ENCODE assay signal across 8 cellular contexts in the genomic region with DNA sequence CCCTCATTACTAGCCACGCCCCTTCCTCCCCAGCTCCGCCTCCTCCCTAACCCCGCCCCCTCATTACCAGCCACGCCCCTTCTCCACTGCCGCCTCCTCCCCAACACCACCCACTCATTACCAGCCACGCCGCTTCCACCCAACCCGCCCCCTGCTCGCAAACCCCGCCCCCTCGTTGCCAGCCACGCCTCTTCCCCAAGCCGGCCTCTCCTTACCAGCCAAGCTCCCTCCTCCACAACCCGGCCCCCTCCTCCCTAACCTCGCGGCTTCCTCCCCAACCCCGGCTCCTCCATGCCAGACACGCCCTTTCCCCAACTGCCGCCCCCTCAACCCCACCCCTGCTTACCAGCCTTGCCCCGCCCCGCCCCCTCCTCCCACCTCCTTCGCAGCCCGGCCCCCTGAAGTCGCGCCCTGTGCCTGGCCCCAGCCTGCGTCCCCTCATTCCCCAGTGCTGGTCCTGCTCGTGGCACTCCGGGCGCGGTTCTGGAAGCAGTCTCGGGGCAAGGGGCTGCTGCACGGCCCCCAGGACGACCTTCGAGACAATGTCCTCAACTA. TPM values are rescaled to one million over a fixed set of nuclear protein-coding genes. Genes with fewer than 3 reads are reported as not detected.
DNase-seq lines count a peak whose midpoint lies in the region; ATAC-seq and TF ChIP-seq lines count a peak whose summit lies in the region.

No MANE protein-coding gene starts in this region.

- H3K4me3 ChIP-seq in NB4 (ENCODE audit: low read depth, low read length) (no peak overlapping the region), tibial artery (no peak overlapping the region)

- no peak for TF ChIP-seq POLR2A in NB4 (IDR thresholded peaks at IDR 0.05; ENCODE audit: extremely low read depth, insufficient read length)

- TF ChIP-seq CTCF in NB4 (IDR thresholded peaks at IDR 0.05; ENCODE audit: low read depth, low read length) = no peak
- no peak for TF ChIP-seq CTCF in tibial artery (IDR thresholded peaks at IDR 0.05)

- H3K4me1 ChIP-seq in tibial artery = peaks cover 0 to 19% (median 11%) of the 10 kb centered on the region in 4 donors

- no peaks in the 10 kb centered on the region for H3K4me1 Mint-ChIP-seq in activated T-helper 17 cell treated with anti-CD3 and anti-CD28 coated beads, Interleukin-2, amount 50 U/mL, for 72 hours

- peaks cover 0 to 44% of the 10 kb centered on the region in 2 donors for H3K27me3 ChIP-seq in tibial artery

- intact Hi-C loops in tibial artery (cut with DNase I; ENCODE audit: low total_unique reads) = no loop called here

- ATAC-seq in activated T-helper 17 cell treated with anti-CD3 and anti-CD28 coated beads, Interleukin-2, amount 50 U/mL, for 72 hours (replicated peaks) = peak; percentile 55
- no peak for ATAC-seq in GM21825 (IDR thresholded peaks at IDR 0.05; ENCODE audit: unreplicated experiment)
- ATAC-seq in HG03520 (IDR thresholded peaks at IDR 0.05; ENCODE audit: unreplicated experiment) = no peak
- ATAC-seq in HG03159 (IDR thresholded peaks at IDR 0.05; ENCODE audit: unreplicated experiment) = no peak

- DNase-seq in GM03348 (ENCODE audit: low spot score) (peak; percentile 70), NB4 (ENCODE audit: low read depth) (peak; percentile 91), iPS-NIHi11 (ENCODE audit: low spot score) (peak; percentile 90), tibial artery (no peak)

- H3K9me3 Mint-ChIP-seq in activated T-helper 17 cell treated with anti-CD3 and anti-CD28 coated beads, Interleukin-2, amount 50 U/mL, for 72 hours = no peaks in the 10 kb centered on the region

- H3K9me3 ChIP-seq in tibial artery = no peaks in the 10 kb centered on the region

- no peaks in the 10 kb centered on the region for H3K27me3 Mint-ChIP-seq in activated T-helper 17 cell treated with anti-CD3 and anti-CD28 coated beads, Interleukin-2, amount 50 U/mL, for 72 hours

- H3K36me3 ChIP-seq in tibial artery = no peaks in the 10 kb centered on the region

- H3K27ac ChIP-seq in tibial artery = no peak overlapping the region

- H3K4me3 Mint-ChIP-seq in activated T-helper 17 cell treated with anti-CD3 and anti-CD28 coated beads, Interleukin-2, amount 50 U/mL, for 72 hours = no peak overlapping the region

- no peak overlapping the region for H3K27ac Mint-ChIP-seq in activated T-helper 17 cell treated with anti-CD3 and anti-CD28 coated beads, Interleukin-2, amount 50 U/mL, for 72 hours

- H3K36me3 Mint-ChIP-seq in activated T-helper 17 cell treated with anti-CD3 and anti-CD28 coated beads, Interleukin-2, amount 50 U/mL, for 72 hours (ENCODE audit: low read depth) = no peaks in the 10 kb centered on the region

RNA-seq across cellular contexts. Expression of a gene that starts 7.2 kb away (rescaled TPM):
- total RNA-seq in activated T-helper 17 cell treated with anti-CD3 and anti-CD28 coated beads, Interleukin-2, amount 50 U/mL, for 72 hours = under 1 TPM; 0.34 to 0.65 TPM

RNA-seq across cellular contexts. Expression of a gene that starts 21.6 kb away (rescaled TPM):
- under 1 TPM; 0.15 to 0.37 TPM for total RNA-seq in activated T-helper 17 cell treated with anti-CD3 and anti-CD28 coated beads, Interleukin-2, amount 50 U/mL, for 72 hours

RNA-seq across cellular contexts. Expression of a gene that starts 24.4 kb away (rescaled TPM):
- total RNA-seq in activated T-helper 17 cell treated with anti-CD3 and anti-CD28 coated beads, Interleukin-2, amount 50 U/mL, for 72 hours = 1 to 10 TPM; 5.5 to 8.7 TPM

Comparison
In these comparisons a context has a peak if more than half of its experiments do, and no peak if none do; other contexts are left out.
1. DNase-seq: peak in GM03348 (single experiment), NB4 (single experiment) and iPS-NIHi11 (single experiment); none in tibial artery (0 of 2).